Comparison of ENCODE assay signal across 14 cellular contexts in genomic region chr7:39341083-39341482, GRCh38.
"Had no signal": no experiment of that assay in that cellular context is flagged by ENCODE, and none has a peak within 500 bp of the region (broad histone marks: within the 10 kb centered on the region; RNA-seq: fewer than 3 reads in every experiment).

No MANE protein-coding gene starts in this region.

- DNase-seq: activated CD4-positive, alpha-beta T cell treated with anti-CD3 and anti-CD28 coated beads for 1 hour; activated CD4-positive, alpha-beta T cell treated with anti-CD3 and anti-CD28 coated beads, Interleukin-2, amount 50 U/mL, for 1 hour; activated CD8-positive, alpha-beta T cell treated with anti-CD3 and anti-CD28 coated beads, Interleukin-2, amount 10 ng/mL, durations not matched to agents 7 days and 5 days; activated gamma-delta T cell treated with Interleukin-2 at 50 U/mL for 16 hours; colonic mucosa; esophagus squamous epithelium; kidney; naive thymus-derived CD4-positive, alpha-beta T cell; spleen; stimulated activated CD4-positive, alpha-beta T cell treated with anti-CD3 and anti-CD28 coated beads, Interleukin-4, amount 100 ng/mL, for 1 hour; stimulated activated naive CD4-positive, alpha-beta T cell; T-helper 1 cell; upper lobe of right lung had no signal

- ATAC-seq: activated CD8-positive, alpha-beta T cell treated with anti-CD3 and anti-CD28 coated beads, Interleukin-2, amount 10 ng/mL, durations not matched to agents 7 days and 5 days; activated naive CD4-positive, alpha-beta T cell treated with anti-CD3 and anti-CD28 coated beads, Interleukin-2, amount 50 U/mL, for 72 hours; naive thymus-derived CD4-positive, alpha-beta T cell; upper lobe of right lung had no signal
